ENCODE assay signal across 1 cellular context in genomic region chr13:91450913-91451312, GRCh38.
TF ChIP-seq lines count a peak whose summit lies in the region.

No MANE protein-coding gene starts in this region.

TF ChIP-seq in K562, 482 proteins besides CTCF, POLR2A, EP300 and RAD21:
- TF ChIP-seq ZBTB11 (CRISPR knock-in tag; IDR thresholded peaks at IDR 0.05): no peak
- TF ChIP-seq HMBOX1 (IDR thresholded peaks at IDR 0.05): no peak
- TF ChIP-seq E2F5 (CRISPR knock-in tag; IDR thresholded peaks at IDR 0.05): no peak
- TF ChIP-seq L3MBTL2 (IDR thresholded peaks at IDR 0.05): no peak
- peak; percentile 54; the same call in 1 of the 2 replicates for TF ChIP-seq ZNF3 (CRISPR knock-in tag; IDR thresholded peaks at IDR 0.05)
- no peak for TF ChIP-seq GTF2F1 (IDR thresholded peaks at IDR 0.05; ENCODE audit: low read depth, low read length)
- TF ChIP-seq ARID1B (IDR thresholded peaks at IDR 0.05): no peak
- TF ChIP-seq CXXC5 (CRISPR knock-in tag; IDR thresholded peaks at IDR 0.05): no peak
- no peak for TF ChIP-seq CBX1 (IDR thresholded peaks at IDR 0.05; ENCODE audit: low read depth)
- TF ChIP-seq ZNF551 (CRISPR knock-in tag; IDR thresholded peaks at IDR 0.05): 0 out of 2 replicates have a peak, but pooled peaks have one; percentile 7
- 0 out of 2 replicates have a peak, but pooled peaks have one; percentile 51 for TF ChIP-seq MBD1 (CRISPR knock-in tag; IDR thresholded peaks at IDR 0.05)
